ENCODE assay signal across 14 cellular contexts in the genomic region with DNA sequence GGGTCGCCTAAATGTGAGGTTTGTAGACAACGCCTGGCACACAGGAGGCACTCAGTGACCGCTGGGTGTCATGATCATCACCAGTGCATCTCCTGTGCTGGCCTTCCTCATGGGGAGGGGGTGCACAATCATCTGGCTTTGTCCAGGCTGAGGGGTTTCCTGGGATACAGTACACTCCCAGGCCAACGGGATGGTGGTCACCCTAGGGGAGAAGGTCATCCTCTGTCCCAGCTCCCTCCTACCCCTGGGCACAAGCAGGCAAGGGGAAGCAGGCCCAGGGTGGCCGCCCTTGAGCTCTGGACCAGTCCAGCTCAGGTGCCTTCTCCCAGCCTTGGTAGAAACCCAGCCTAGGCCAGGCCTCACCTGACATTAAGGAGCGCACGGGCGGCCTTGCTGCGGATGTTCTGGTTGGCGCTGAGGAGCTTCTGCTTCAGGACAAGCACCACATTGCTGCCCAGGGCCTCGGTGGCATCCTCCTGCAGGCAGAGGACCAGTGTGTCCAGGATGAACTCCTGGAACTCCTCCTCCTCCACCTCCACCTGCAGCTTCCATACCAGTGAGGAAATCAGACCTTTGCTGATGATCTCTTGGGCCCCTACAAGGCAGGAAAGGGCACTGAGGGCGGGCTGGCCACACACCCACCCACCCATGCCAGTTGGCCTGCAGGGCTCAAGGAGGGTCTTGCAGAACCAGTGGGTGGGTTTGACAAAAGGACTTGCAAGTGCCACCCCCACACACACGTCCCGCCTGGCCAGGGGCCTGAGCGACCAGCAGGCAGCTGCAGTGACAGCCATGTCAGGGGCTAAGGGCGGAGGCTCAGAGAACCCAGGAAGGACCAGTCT. TPM values are rescaled to one million over a fixed set of nuclear protein-coding genes. Genes with fewer than 3 reads are reported as not detected.
DNase-seq lines count a peak whose midpoint lies in the region; ATAC-seq, FAIRE-seq and TF ChIP-seq lines count a peak whose summit lies in the region.
"Had no signal": no experiment of that assay in that cellular context is flagged by ENCODE, and none has a peak within 500 bp of the region (broad histone marks: within the 10 kb centered on the region; RNA-seq: fewer than 3 reads in every experiment).

No MANE protein-coding gene starts in this region.

- no peaks in the 10 kb centered on the region for H3K9me1 ChIP-seq in K562 (ENCODE audit: control insufficient read depth, insufficient read depth, low read length)

- H2BK15ac ChIP-seq in neuronal stem cell (ENCODE audit: low read length), result no peak overlapping the region

- no peak for TF ChIP-seq EP300 in K562 (IDR thresholded peaks at IDR 0.05; ENCODE audit: low read length)

- H3K27ac ChIP-seq in K562 (ENCODE audit: extremely low read depth, low read depth, low read length) (no peak overlapping the region), neuronal stem cell (replicated peaks; ENCODE audit: low read length) (no peak overlapping the region)
- H3K27ac ChIP-seq: WERI-Rb-1 had no signal

- H3K9ac ChIP-seq in K562 (ENCODE audit: insufficient read depth in 1 of 2, low read depth in 2 of 2, low read length in 2 of 2) (peak overlapping the region in 1 of 2 experiments; percentile 2; a peak in 1 of 4 replicates), neuronal stem cell (ENCODE audit: low read depth, low read length, poor library complexity) (no peak overlapping the region)

- DNase-seq in BE2C (peak; percentile 3), D341Med (ENCODE audit: low spot score) (peak; percentile 15), K562 (ENCODE audit: extremely low read depth in 1 of 4, low spot score in 3 of 4) (peak in 1 of 4 experiments; percentile 47), neuronal stem cell (ENCODE audit: low spot score) (no peak), DMS79 (lab: John Stamatoyannopoulos, UW) (no peak), cortex of kidney (lab: John Stamatoyannopoulos, UW) (no peak)
- DNase-seq: AML-193; NCI-H2227 treated with DMSO at 0.1 percent for 48 hours; stimulated activated CD4-positive, alpha-beta T cell treated with anti-CD3 and anti-CD28 coated beads, Interleukin-2, amount 100 ng/mL, for 48 hours; WERI-Rb-1 had no signal

- no peak overlapping the region for H3K4me3 ChIP-seq in BE2C (ENCODE audit: low read depth, low read length)
- H3K4me3 ChIP-seq in K562, result no peak overlapping the region
- no peak overlapping the region for H3K4me3 ChIP-seq in neuronal stem cell (ENCODE audit: low read length in 2 of 2)

- H3K36me3 ChIP-seq in BE2C (no peaks in the 10 kb centered on the region), K562 (ENCODE audit: control insufficient read depth, insufficient read depth, low read length) (no peaks in the 10 kb centered on the region), neuronal stem cell (replicated peaks in 1 of 2; ENCODE audit: control insufficient read depth in 2 of 2, insufficient read depth in 2 of 2, low read length in 2 of 2) (no peaks in the 10 kb centered on the region)
- H3K36me3 ChIP-seq: WERI-Rb-1 had no signal

- intact Hi-C loops in K562 (cut with micrococcal nuclease), result no loop called here

- no peaks in the 10 kb centered on the region for H3K79me1 ChIP-seq in neuronal stem cell (ENCODE audit: low read depth, low read length)

- POLR2A ChIA-PET in K562 (lab: Yijun Ruan, JAX), result interaction anchor here (0.5 to 9.0 kb wide), 15 partner anchors 8 to 254 kb away, joined by 3 to 100 read pairs (median 5); partner anchors contain the start of gene GNAZ

- ATAC-seq in K562 (no peak), HG03196 (IDR thresholded peaks at IDR 0.05; ENCODE audit: unreplicated experiment) (no peak), GM18511 (IDR thresholded peaks at IDR 0.05; ENCODE audit: unreplicated experiment) (no peak)
- ATAC-seq: activated naive CD4-positive, alpha-beta T cell treated with anti-CD3 and anti-CD28 coated beads, Interleukin-2, amount 50 U/mL, for 72 hours; T-cell had no signal

- in situ Hi-C loops in K562 (cut with MboI), result no loop called here

- H3K14ac ChIP-seq in neuronal stem cell (ENCODE audit: low read length), result no peak overlapping the region

- no peak for FAIRE-seq in K562 (lab: Jason Lieb, UNC)

- peak overlapping the region; percentile 27 for H3K18ac ChIP-seq in neuronal stem cell (ENCODE audit: low read length)

- TF ChIP-seq POLR2A in K562 (conservative IDR thresholded peaks at IDR 0.05), result no peak

- CTCF ChIA-PET in K562 (lab: Yijun Ruan, JAX; ENCODE audit: low intra/inter-chr PET ratio), result interaction anchor here (0.5 kb wide), 1 partner anchor 36 kb away, joined by 5 read pairs; no protein-coding TSS in a partner anchor

- H3K4me1 ChIP-seq in BE2C (no peaks in the 10 kb centered on the region), K562 (replicated peaks in 1 of 2; ENCODE audit: control insufficient read depth in 2 of 2, insufficient read depth in 2 of 2, low read length in 2 of 2) (peaks cover 0 to 7% of the 10 kb centered on the region in 2 experiments; a peak in 1 of 5 replicates), neuronal stem cell (ENCODE audit: control insufficient read depth in 2 of 2, insufficient read depth in 1 of 2, low read depth in 1 of 2, low read length in 2 of 2) (peaks cover 0 to 1% of the 10 kb centered on the region in 2 donors)

- under 1% methylated on average over 16 of the region's 16 CpGs for WGBS in K562 (ENCODE audit: insufficient coverage, low coverage, missing lambda C conversion rate)
- WGBS in neuronal stem cell (ENCODE audit: extremely low coverage in 2 of 2, insufficient read length in 2 of 2, insufficient replicate concordance in 1 of 2), 2 donors, result no CpG with 5 or more reads among the region's 16 CpGs

- no peak overlapping the region for H2BK5ac ChIP-seq in neuronal stem cell (ENCODE audit: low read length)

- TF ChIP-seq RAD21 in K562 (CRISPR knock-in tag; conservative IDR thresholded peaks at IDR 0.05 in 1 of 2, IDR thresholded peaks at IDR 0.05 in 1 of 2), result no peak; a peak in 2 of 4 replicates

- H4K91ac ChIP-seq in neuronal stem cell (ENCODE audit: low read depth, low read length, poor library complexity), result peak overlapping the region; percentile 50

- H3K4me2 ChIP-seq in K562 (ENCODE audit: insufficient read depth, low read length) (no peak overlapping the region), neuronal stem cell (ENCODE audit: insufficient read depth, low read length, poor library complexity, severe bottlenecking) (no peak overlapping the region)

- no TSS peak for BruUV-seq in K562 (replicated peaks; lab: Mats Ljungman, UMichigan)

- no peak overlapping the region for H2BK120ac ChIP-seq in neuronal stem cell (ENCODE audit: low read depth, low read length)

- H3K9me3 ChIP-seq in BE2C (no peaks in the 10 kb centered on the region; the same call in 1 of the 2 replicates), K562 (replicated peaks; ENCODE audit: control insufficient read depth, insufficient read depth, low read depth, low read length) (no peaks in the 10 kb centered on the region), neuronal stem cell (replicated peaks in 1 of 2; ENCODE audit: control insufficient read depth in 2 of 2, insufficient read depth in 1 of 2, low read depth in 1 of 2, low read length in 2 of 2) (no peaks in the 10 kb centered on the region)

- H3K27me3 ChIP-seq in BE2C, result no peaks in the 10 kb centered on the region
- H3K27me3 ChIP-seq in K562 (ENCODE audit: control insufficient read depth in 2 of 2, insufficient read depth in 2 of 2, low read length in 2 of 2), result peaks cover 55 to 100% of the 10 kb centered on the region in 2 experiments
- H3K27me3 ChIP-seq in neuronal stem cell (ENCODE audit: control insufficient read depth in 3 of 3, insufficient read depth in 3 of 3, low read depth in 1 of 3, low read length in 3 of 3), result peaks cover 0 to 37% (median 2%) of the 10 kb centered on the region in 3 experiments

- no peak overlapping the region for H2BK12ac ChIP-seq in neuronal stem cell (ENCODE audit: low read length)

- H2AFZ ChIP-seq in K562 (ENCODE audit: low read depth, low read length) (no peak overlapping the region), neuronal stem cell (ENCODE audit: low read length) (no peak overlapping the region)

- no peak overlapping the region for H4K8ac ChIP-seq in neuronal stem cell (ENCODE audit: low read depth, low read length)

- H3K79me2 ChIP-seq in K562 (ENCODE audit: control insufficient read depth, insufficient read depth, low read length), result no peaks in the 10 kb centered on the region

- H2AK5ac ChIP-seq in neuronal stem cell (ENCODE audit: low read depth, low read length), result peak overlapping the region; percentile 56

- H3K23ac ChIP-seq in neuronal stem cell (ENCODE audit: low read depth, low read length, poor library complexity), result peak overlapping the region; percentile 58

- no peak for TF ChIP-seq CTCF in BE2C (IDR thresholded peaks at IDR 0.05; ENCODE audit: low read depth, low read length)
- TF ChIP-seq CTCF in K562 (IDR thresholded peaks at IDR 0.05 in 2 of 3, conservative IDR thresholded peaks at IDR 0.05 in 1 of 3; ENCODE audit: insufficient read depth in 2 of 3, low read depth in 1 of 3, low read length in 3 of 3), result no peak; a peak in 1 of 6 replicates

- peaks cover 85% of the 10 kb centered on the region for H4K20me1 ChIP-seq in K562 (replicated peaks; ENCODE audit: control insufficient read depth, insufficient read depth, low read length)

- no peak overlapping the region for H3K4ac ChIP-seq in neuronal stem cell (ENCODE audit: low read length)

TF ChIP-seq in K562, 482 proteins besides CTCF, POLR2A, EP300 and RAD21 (continues in another document):
- TF ChIP-seq CCNT2 (IDR thresholded peaks at IDR 0.05; ENCODE audit: borderline replicate concordance, extremely low read depth, insufficient read length, low read depth, low read length), result no peak

RNA-seq across cellular contexts. Expression of gene GNAZ, which starts 6.6 kb away (rescaled TPM):
- 23.0 TPM for polyA plus RNA-seq in BE2C (2012; ENCODE audit: insufficient read depth, insufficient read length, low read depth)
- total RNA-seq in K562 (2011; cell fraction: chromatin; rRNA removed; ENCODE audit: low replicate concordance), result 0.79 and 1.2 TPM in 2 replicates
- 0.50 and 0.79 TPM in 2 replicates for total RNA-seq in K562 (2011; cell fraction: nucleolus; rRNA removed)
- 0.29 and 0.46 TPM in 2 replicates for total RNA-seq in K562 (2011; cell fraction: nucleoplasm; rRNA removed)
- 0.14 and 0.24 TPM in 2 replicates for total RNA-seq in K562 (2014; rRNA removed)
- total RNA-seq in K562 (2014; rRNA removed; fragmentation: Illumina TruSeq; extraction: Trizol), result 0.04 and 0.10 TPM in 2 replicates
- 0.04 and 0.11 TPM in 2 replicates for total RNA-seq in K562 (2015; rRNA removed; fragmentation: Illumina TruSeq; extraction: Trizol)
- 0.22 and 0.74 TPM in 2 replicates for total RNA-seq in K562 (2021)
- polyA plus RNA-seq in K562 (2011; rRNA removed), result 0.13 and 0.22 TPM in 2 replicates
- 0.15 and 0.31 TPM in 2 replicates for polyA plus RNA-seq in K562 (2011; cell fraction: cytosol; rRNA removed)
- 0.35 and 0.60 TPM in 2 replicates for polyA plus RNA-seq in K562 (2011; cell fraction: nucleus; rRNA removed)
- polyA plus RNA-seq in K562 (2012), result 0.14 and 0.26 TPM in 2 replicates
- 0.12 and 0.13 TPM in 2 replicates for polyA plus RNA-seq in K562 (2014; fragmentation: Illumina TruSeq; extraction: Trizol)
- polyA plus RNA-seq in K562 (2014; fragmentation: Nextera tagmentation; extraction: Ambion mirVana), result not detected
- 0.18 TPM in 1 of 2 replicates, not detected in the other for polyA plus RNA-seq in K562 (2014; rRNA removed)
- polyA minus RNA-seq in K562 (2011; rRNA and poly(A)+ RNA removed), result 0.21 and 0.32 TPM in 2 replicates
- 0.57 TPM in 1 of 2 replicates, not detected in the other for polyA minus RNA-seq in K562 (2011; cell fraction: cytosol; rRNA and poly(A)+ RNA removed)
- polyA minus RNA-seq in K562 (2011; cell fraction: nucleus; rRNA and poly(A)+ RNA removed), result 0.40 and 0.67 TPM in 2 replicates
- polyA plus RNA-seq in neuronal stem cell (2013, experiment 1 of 2), result 36.9 TPM
- polyA plus RNA-seq in neuronal stem cell (2013, experiment 2 of 2), result 37.0 TPM

Comparison
In these comparisons a context has a peak if more than half of its experiments do, and no peak if none do; other contexts are left out.
1. DNase-seq: peak in BE2C (single experiment) and D341Med (single experiment); none in neuronal stem cell (single experiment), DMS79 (single experiment) and cortex of kidney (single experiment).